ENCODE assay signal across 17 cellular contexts in genomic region chr1:234849824-234850223, GRCh38.
A peak's percentile ranks its signal among the peaks of the same experiment; 100 is the strongest.
DNase-seq lines count a peak whose midpoint lies in the region; TF ChIP-seq lines count a peak whose summit lies in the region.
"Had no signal": no experiment of that assay in that cellular context is flagged by ENCODE, and none has a peak within 500 bp of the region (broad histone marks: within the 10 kb centered on the region; RNA-seq: fewer than 3 reads in every experiment).

No MANE protein-coding gene starts in this region.

- no peak overlapping the region for H3K9ac ChIP-seq in skeletal muscle tissue (ENCODE audit: low read depth in 1 of 3, low read length in 3 of 3)

- H3K27me3 ChIP-seq in brain microvascular endothelial cell (replicated peaks) (no peaks in the 10 kb centered on the region), skeletal muscle tissue (ENCODE audit: control insufficient read depth in 3 of 3, insufficient read depth in 3 of 3, low read length in 3 of 3) (no peaks in the 10 kb centered on the region)
- H3K27me3 ChIP-seq: heart left ventricle had no signal

- peak; percentile 16 for DNase-seq in DMS53 (lab: John Stamatoyannopoulos, UW)
- DNase-seq in DMS53 treated with DMSO at 0.1 percent for 48 hours (lab: John Stamatoyannopoulos, UW; ENCODE audit: unreplicated experiment) = no peak
- DNase-seq in NCI-H748 treated with DMSO at 0.1 percent for 48 hours (lab: John Stamatoyannopoulos, UW) = peak; percentile 10
- peak; percentile 21 for DNase-seq in brain microvascular endothelial cell
- DNase-seq in AML-193 (lab: John Stamatoyannopoulos, UW) = no peak
- no peak for DNase-seq in effector CD8-positive, alpha-beta T cell (lab: John Stamatoyannopoulos, UW)
- DNase-seq in dedifferentiated amniotic fluid mesenchymal stem cell (ENCODE audit: extremely low spot score) = no peak
- DNase-seq: 8988T; activated CD4-positive, alpha-beta memory T cell treated with anti-CD3 and anti-CD28 coated beads for 36 hours; aorta; heart left ventricle; MM.1S; naive thymus-derived CD4-positive, alpha-beta T cell; NCI-H2171; NK-92 treated with Interleukin-12 subunit alpha and Interleukin-12 subunit beta, amount 100 ng/mL, for 24 hours; stimulated activated CD4-positive, alpha-beta T cell treated with anti-CD3 and anti-CD28 coated beads, Interleukin-15, amount 100 ng/mL, for 24 hours had no signal

- no peak overlapping the region for H3K4me3 ChIP-seq in brain microvascular endothelial cell (ENCODE audit: low read depth, low read length)
- H3K4me3 ChIP-seq in skeletal muscle tissue (ENCODE audit: low read length in 3 of 3) = no peak overlapping the region
- H3K4me3 ChIP-seq: heart left ventricle had no signal

- in situ Hi-C loops in brain microvascular endothelial cell (cut with HindIII; ENCODE audit: low pct_ligation_motif_present, low sequenced_read_pairs) = loop anchor here (10.0 to 25.0 kb wide), 2 partner anchors 113 to 225 kb away; no protein-coding TSS in a partner anchor

- no peaks in the 10 kb centered on the region for H3K9me3 ChIP-seq in skeletal muscle tissue (ENCODE audit: control insufficient read depth in 3 of 3, low read length in 3 of 3)
- H3K9me3 ChIP-seq: heart left ventricle had no signal

- no peak for TF ChIP-seq CTCF in brain microvascular endothelial cell (IDR thresholded peaks at IDR 0.05; ENCODE audit: low read depth, low read length, missing control alignments)

- peak overlapping the region; percentile 47 for H3K27ac ChIP-seq in brain microvascular endothelial cell
- H3K27ac ChIP-seq in skeletal muscle tissue (ENCODE audit: low read depth, low read length) = peak overlapping the region; percentile 45

- H3K36me3 ChIP-seq in brain microvascular endothelial cell (replicated peaks) (no peaks in the 10 kb centered on the region), skeletal muscle tissue (ENCODE audit: control insufficient read depth in 3 of 3, insufficient read depth in 3 of 3, low read length in 3 of 3) (no peaks in the 10 kb centered on the region)
- H3K36me3 ChIP-seq: heart left ventricle had no signal

- peaks cover 0 to 7% (median 6%) of the 10 kb centered on the region in 3 donors for H3K4me1 ChIP-seq in skeletal muscle tissue (ENCODE audit: control insufficient read depth in 3 of 3, insufficient read depth in 3 of 3, low read length in 3 of 3)

Comparison
In these comparisons a context has a peak if more than half of its experiments do, and no peak if none do; other contexts are left out.
1. DNase-seq: peak in DMS53 (single experiment), NCI-H748 treated with DMSO at 0.1 percent for 48 hours (single experiment) and brain microvascular endothelial cell (single experiment); none in DMS53 treated with DMSO at 0.1 percent for 48 hours (single experiment), AML-193 (0 of 2), effector CD8-positive, alpha-beta T cell (single experiment) and dedifferentiated amniotic fluid mesenchymal stem cell (single experiment).